In genomic region chr12:50824914-50825313, GRCh38 we compare ENCODE assay signal across 13 cellular contexts. TPM values are rescaled to one million over a fixed set of nuclear protein-coding genes. Genes with fewer than 3 reads are reported as not detected.
A peak's percentile ranks its signal among the peaks of the same experiment; 100 is the strongest.
DNase-seq lines count a peak whose midpoint lies in the region; ATAC-seq and TF ChIP-seq lines count a peak whose summit lies in the region.
"Had no signal": no experiment of that assay in that cellular context is flagged by ENCODE, and none has a peak within 500 bp of the region (broad histone marks: within the 10 kb centered on the region; RNA-seq: fewer than 3 reads in every experiment).

No MANE protein-coding gene starts in this region.

- H3K4me1 ChIP-seq in adipocyte (ENCODE audit: control insufficient read depth, insufficient read depth, low read length) = peaks cover 12% of the 10 kb centered on the region
- H3K4me1 ChIP-seq in right lobe of liver = peaks cover 0 to 21% (median 2%) of the 10 kb centered on the region in 4 donors
- peaks cover 0 to 6% (median 0%) of the 10 kb centered on the region in 4 donors for H3K4me1 ChIP-seq in tibial artery

- H3K9me3 ChIP-seq in adipocyte (ENCODE audit: control insufficient read depth, low read length) (no peaks in the 10 kb centered on the region), right lobe of liver (no peaks in the 10 kb centered on the region), tibial artery (no peaks in the 10 kb centered on the region)

- no peak overlapping the region for H3K4me3 Mint-ChIP-seq in activated CD4-positive, alpha-beta T cell treated with anti-CD3 and anti-CD28 coated beads, Interleukin-2, amount 10 ng/mL, durations not matched to agents 24 days and 14 days

- H3K36me3 ChIP-seq in adipocyte (ENCODE audit: control insufficient read depth, insufficient read depth, low read length, severe bottlenecking) (no peaks in the 10 kb centered on the region), right lobe of liver (peaks cover 0 to 3% (median under 1%) of the 10 kb centered on the region in 4 donors), tibial artery (peaks cover 0 to 1% (median under 1%) of the 10 kb centered on the region in 3 donors)

- no peak for DNase-seq in activated CD4-positive, alpha-beta T cell treated with anti-CD3 and anti-CD28 coated beads, Interleukin-2, amount 10 ng/mL, durations not matched to agents 24 days and 14 days
- no peak for DNase-seq in activated CD4-positive, alpha-beta T cell treated with anti-CD3 and anti-CD28 coated beads for 48 hours
- DNase-seq in adipocyte (ENCODE audit: low read depth) (no peak), right lobe of liver (no peak), tibial artery (no peak), islet precursor cell (no peak)
- no peak for DNase-seq in activated T-cell treated with anti-CD3 and anti-CD28 coated beads, Interleukin-2, amount 50 U/mL, for 1 hour
- DNase-seq: cerebellar nuclear complex, GOT3 had no signal

- TF ChIP-seq POLR2A in right lobe of liver (IDR thresholded peaks at IDR 0.05) = no peak

- peak; percentile 61 to 70 (median 66) for ATAC-seq in right lobe of liver
- ATAC-seq in GM19397 (IDR thresholded peaks at IDR 0.05; ENCODE audit: unreplicated experiment) = no peak

- peak overlapping the region; percentile 59 for H3K9ac ChIP-seq in adipocyte (ENCODE audit: low read length)

- H3K9me3 Mint-ChIP-seq in activated CD4-positive, alpha-beta T cell treated with anti-CD3 and anti-CD28 coated beads, Interleukin-2, amount 10 ng/mL, durations not matched to agents 24 days and 14 days = no peaks in the 10 kb centered on the region

- H3K27ac ChIP-seq in right lobe of liver (peak overlapping the region in 2 of 3 donors; percentile 70 to 76), tibial artery (peak overlapping the region; percentile 51 to 61)
- H3K27ac ChIP-seq: VCaP had no signal

- no peak for TF ChIP-seq CTCF in right lobe of liver (IDR thresholded peaks at IDR 0.05)
- no peak for TF ChIP-seq CTCF in tibial artery (IDR thresholded peaks at IDR 0.05)

- H3K27me3 ChIP-seq in adipocyte (replicated peaks; ENCODE audit: control insufficient read depth, insufficient read depth, low read length) (no peaks in the 10 kb centered on the region), right lobe of liver (no peaks in the 10 kb centered on the region), tibial artery (no peaks in the 10 kb centered on the region)

- H3K27ac Mint-ChIP-seq in activated CD4-positive, alpha-beta T cell treated with anti-CD3 and anti-CD28 coated beads, Interleukin-2, amount 10 ng/mL, durations not matched to agents 24 days and 14 days = peak overlapping the region; percentile 72

- peaks cover 5% of the 10 kb centered on the region for H3K4me1 Mint-ChIP-seq in activated CD4-positive, alpha-beta T cell treated with anti-CD3 and anti-CD28 coated beads, Interleukin-2, amount 10 ng/mL, durations not matched to agents 24 days and 14 days

- H3K4me3 ChIP-seq in adipocyte (ENCODE audit: low read length) = no peak overlapping the region
- no peak overlapping the region for H3K4me3 ChIP-seq in right lobe of liver
- no peak overlapping the region for H3K4me3 ChIP-seq in tibial artery
- H3K4me3 ChIP-seq: skin epidermis had no signal

- 7% methylated on average over 3 of the region's 4 CpGs for WGBS in right lobe of liver (ENCODE audit: insufficient coverage, low coverage, low lambda C conversion rate, missing lambda C conversion rate)

- no peaks in the 10 kb centered on the region for H3K36me3 Mint-ChIP-seq in activated CD4-positive, alpha-beta T cell treated with anti-CD3 and anti-CD28 coated beads, Interleukin-2, amount 10 ng/mL, durations not matched to agents 24 days and 14 days (ENCODE audit: low read depth)

- H3K27me3 Mint-ChIP-seq in activated CD4-positive, alpha-beta T cell treated with anti-CD3 and anti-CD28 coated beads, Interleukin-2, amount 10 ng/mL, durations not matched to agents 24 days and 14 days = no peaks in the 10 kb centered on the region

- intact Hi-C loops in activated CD4-positive, alpha-beta T cell treated with anti-CD3 and anti-CD28 coated beads, Interleukin-2, amount 10 ng/mL, durations not matched to agents 24 days and 14 days (cut with micrococcal nuclease) = loop anchor here (1.0 to 5.0 kb wide), 5 partner anchors 60 to 517 kb away; partner anchors contain the start of gene ATF1
- intact Hi-C loops in right lobe of liver (cut with DNase I) (loop anchor here in 1 of 2 donors (10.0 kb wide), 1 partner anchor 160 kb away; no protein-coding TSS in a partner anchor), tibial artery (cut with DNase I; ENCODE audit: low total_unique reads) (loop anchor here (10.0 kb wide), 1 partner anchor 110 kb away; no protein-coding TSS in a partner anchor)

RNA-seq across cellular contexts. Expression of gene TMPRSS12, which starts 17.8 kb away (rescaled TPM):
- not detected in 2 replicates for total RNA-seq in activated CD4-positive, alpha-beta T cell treated with anti-CD3 and anti-CD28 coated beads, Interleukin-2, amount 10 ng/mL, durations not matched to agents 24 days and 14 days
- total RNA-seq in right lobe of liver = not detected
- total RNA-seq: temporal lobe had no signal
